Comparison of ENCODE assay signal across 10 cellular contexts in genomic region chr14:96264850-96265249, GRCh38. TPM values are rescaled to one million over a fixed set of nuclear protein-coding genes. Genes with fewer than 3 reads are reported as not detected.
DNase-seq lines count a peak whose midpoint lies in the region; ATAC-seq, FAIRE-seq and TF ChIP-seq lines count a peak whose summit lies in the region.
"Had no signal": no experiment of that assay in that cellular context is flagged by ENCODE, and none has a peak within 500 bp of the region (broad histone marks: within the 10 kb centered on the region; RNA-seq: fewer than 3 reads in every experiment).

No MANE protein-coding gene starts in this region.

- H3K36me3 Mint-ChIP-seq in stimulated activated effector memory CD8-positive, alpha-beta T cell treated with anti-CD3 and anti-CD28 coated beads, Interleukin-12 subunit alpha, Interleukin-12 subunit beta, amount 100 ng/mL, for 72 hours = no peaks in the 10 kb centered on the region

- no peak overlapping the region for H4K12ac ChIP-seq in trophoblast cell (ENCODE audit: low read depth, low read length)

- H2AK5ac ChIP-seq in H1 (ENCODE audit: low read depth, low read length) (no peak overlapping the region), trophoblast cell (ENCODE audit: low read length) (no peak overlapping the region)

- FAIRE-seq in H1 (lab: Jason Lieb, UNC) = peak; percentile 55

- no peaks in the 10 kb centered on the region for H3K27me3 ChIP-seq in H1 (replicated peaks in 1 of 4; ENCODE audit: control insufficient read depth in 3 of 4, extremely low read depth in 1 of 4, insufficient read depth in 3 of 4, low read length in 3 of 4)
- no peaks in the 10 kb centered on the region for H3K27me3 ChIP-seq in trophoblast cell (ENCODE audit: insufficient read depth, low read length)

- no peak overlapping the region for H2BK120ac ChIP-seq in H1 (replicated peaks; ENCODE audit: low read depth, low read length)
- peak overlapping the region; percentile 25 for H2BK120ac ChIP-seq in trophoblast cell (ENCODE audit: insufficient read depth, low read length, poor library complexity)

- H3K18ac ChIP-seq in H1 (ENCODE audit: extremely low read depth, low read length) = no peak overlapping the region
- no peak overlapping the region for H3K18ac ChIP-seq in trophoblast cell (ENCODE audit: low read length)

- H3K23ac ChIP-seq in H1 (ENCODE audit: insufficient read length) (no peak overlapping the region), trophoblast cell (ENCODE audit: low read length) (no peak overlapping the region)

- H3K79me2 ChIP-seq in H1 (ENCODE audit: control insufficient read depth in 1 of 2, insufficient read depth in 2 of 2, low read length in 2 of 2) (no peaks in the 10 kb centered on the region), trophoblast cell (ENCODE audit: control insufficient read depth, insufficient read depth, low read length, poor library complexity) (peaks cover 3% of the 10 kb centered on the region)

- no peak overlapping the region for H3K14ac ChIP-seq in H1 (ENCODE audit: insufficient read length)
- no peak overlapping the region for H3K14ac ChIP-seq in trophoblast cell (ENCODE audit: low read length)

- no peak overlapping the region for H4K91ac ChIP-seq in H1 (replicated peaks; ENCODE audit: insufficient read length, low read length)
- peak overlapping the region; percentile 59 for H4K91ac ChIP-seq in trophoblast cell (ENCODE audit: low read depth, low read length)

- no peak for ATAC-seq in stimulated activated effector memory CD8-positive, alpha-beta T cell treated with anti-CD3 and anti-CD28 coated beads, Interleukin-12 subunit alpha, Interleukin-12 subunit beta, amount 100 ng/mL, for 72 hours
- no peak for ATAC-seq in HG03108 (IDR thresholded peaks at IDR 0.05; ENCODE audit: unreplicated experiment)

- no peak overlapping the region for H3K4me3 ChIP-seq in H1 (ENCODE audit: extremely low read depth in 1 of 4, insufficient read depth in 2 of 4, low read depth in 3 of 4, low read length in 4 of 4)
- no peak overlapping the region for H3K4me3 ChIP-seq in trophoblast cell (ENCODE audit: low read depth, low read length)
- H3K4me3 ChIP-seq: tibial artery had no signal

- peak; percentile 54 to 69 (median 66) for TF ChIP-seq CTCF in H1 (IDR thresholded peaks at IDR 0.05; ENCODE audit: control extremely low read depth in 1 of 3, insufficient read depth in 1 of 3, low read depth in 1 of 3, low read length in 3 of 3)

- WGBS in H1 (ENCODE audit: extremely low coverage in 1 of 2, insufficient coverage in 1 of 2, insufficient read length in 1 of 2, insufficient replicate concordance in 2 of 2, low coverage in 1 of 2, low lambda C conversion rate in 2 of 2, missing lambda C conversion rate in 1 of 2), 2 experiments = 62% methylated on average over 2 of the region's 3 CpGs; no CpG with 5 or more reads in 1 of the 2 experiments
- no CpG with 5 or more reads among the region's 3 CpGs for WGBS in trophoblast cell (ENCODE audit: extremely low coverage, insufficient coverage, insufficient read length)

- peak; percentile 71 to 78 for TF ChIP-seq RAD21 in H1 (IDR thresholded peaks at IDR 0.05 in 1 of 2, conservative IDR thresholded peaks at IDR 0.05 in 1 of 2; ENCODE audit: low read depth in 2 of 2, low read length in 2 of 2)

- no peak for TF ChIP-seq POLR2A in H1 (IDR thresholded peaks at IDR 0.05; ENCODE audit: control extremely low read depth in 1 of 2, low read depth in 2 of 2, low read length in 2 of 2)

- H4K20me1 ChIP-seq in H1 (replicated peaks in 1 of 2; ENCODE audit: control insufficient read depth in 1 of 2, insufficient read depth in 2 of 2, low read length in 2 of 2) = no peaks in the 10 kb centered on the region

- H3K4me1 ChIP-seq in H1 (replicated peaks in 1 of 4; ENCODE audit: control insufficient read depth in 3 of 4, insufficient read depth in 4 of 4, low read length in 3 of 4) (no peaks in the 10 kb centered on the region), trophoblast cell (ENCODE audit: control insufficient read depth in 1 of 2, insufficient read depth in 2 of 2, low read length in 2 of 2) (peaks cover 25 to 32% of the 10 kb centered on the region in 2 experiments)
- H3K4me1 ChIP-seq: tibial artery had no signal

- H2BK5ac ChIP-seq in H1 (ENCODE audit: low read depth, low read length) (no peak overlapping the region), trophoblast cell (ENCODE audit: low read depth, low read length, poor library complexity) (no peak overlapping the region)

- no peak overlapping the region for H3K27ac Mint-ChIP-seq in stimulated activated effector memory CD8-positive, alpha-beta T cell treated with anti-CD3 and anti-CD28 coated beads, Interleukin-12 subunit alpha, Interleukin-12 subunit beta, amount 100 ng/mL, for 72 hours

- H3K36me3 ChIP-seq in H1 (ENCODE audit: control insufficient read depth in 2 of 4, insufficient read depth in 4 of 4, low read length in 3 of 4) (no peaks in the 10 kb centered on the region), trophoblast cell (ENCODE audit: control insufficient read depth in 1 of 2, insufficient read depth in 2 of 2, low read length in 2 of 2) (peaks cover 0 to 4% of the 10 kb centered on the region in 2 experiments)
- H3K36me3 ChIP-seq: tibial artery had no signal

- peak; percentile 31 for DNase-seq in DMS53 (lab: John Stamatoyannopoulos, UW)
- DNase-seq in DMS53 treated with DMSO at 0.1 percent for 48 hours (lab: John Stamatoyannopoulos, UW; ENCODE audit: unreplicated experiment) = no peak
- peak; percentile 24 to 66 for DNase-seq in NCI-H524 (lab: John Stamatoyannopoulos, UW)
- DNase-seq in H1 (ENCODE audit: low read depth in 1 of 2, low spot score in 2 of 2) = no peak
- peak in 1 of 2 donors; percentile 44 for DNase-seq in trophoblast cell
- DNase-seq in stimulated activated effector memory CD8-positive, alpha-beta T cell treated with anti-CD3 and anti-CD28 coated beads, Interleukin-12 subunit alpha, Interleukin-12 subunit beta, amount 100 ng/mL, for 72 hours (ENCODE audit: low spot score in 2 of 2) = no peak
- DNase-seq in stimulated activated CD4-positive, alpha-beta T cell treated with anti-CD3 and anti-CD28 coated beads, Interleukin-4, amount 100 ng/mL, for 1 hour = no peak
- DNase-seq: tibial artery had no signal

- H4K5ac ChIP-seq in H1 (ENCODE audit: insufficient read length, low read depth, low read length) = no peak overlapping the region

- no peaks in the 10 kb centered on the region for H3K23me2 ChIP-seq in H1 (ENCODE audit: low read depth, low read length)

- CTCF ChIA-PET in H1 (lab: Charles Lee; ENCODE audit: partially characterized antibody) = interaction anchor here (0.6 to 7.1 kb wide), 16 partner anchors 10 to 647 kb away, joined by 3 to 67 read pairs (median 4); partner anchors contain the start of gene BDKRB2

- H3K4me1 Mint-ChIP-seq in stimulated activated effector memory CD8-positive, alpha-beta T cell treated with anti-CD3 and anti-CD28 coated beads, Interleukin-12 subunit alpha, Interleukin-12 subunit beta, amount 100 ng/mL, for 72 hours = no peaks in the 10 kb centered on the region

- H4K8ac ChIP-seq in H1 (ENCODE audit: extremely low read depth, insufficient read depth, low read length) (no peak overlapping the region), trophoblast cell (ENCODE audit: low read depth, low read length) (no peak overlapping the region)

- H2AFZ ChIP-seq in H1 (ENCODE audit: low read length) (no peak overlapping the region), trophoblast cell (ENCODE audit: insufficient read depth, low read length, poor library complexity) (no peak overlapping the region)

- TF ChIP-seq EP300 in H1 (IDR thresholded peaks at IDR 0.05; ENCODE audit: borderline replicate concordance in 1 of 2, low read depth in 2 of 2, low read length in 2 of 2) = no peak

- H3K4ac ChIP-seq in H1 (replicated peaks; ENCODE audit: insufficient read length, low read depth, low read length) (no peak overlapping the region), trophoblast cell (ENCODE audit: low read depth, low read length) (no peak overlapping the region)

- no peak overlapping the region for H3K4me2 ChIP-seq in H1 (ENCODE audit: insufficient read depth in 1 of 2, low read depth in 2 of 2, low read length in 2 of 2)
- no peak overlapping the region for H3K4me2 ChIP-seq in trophoblast cell (ENCODE audit: low read length)

- H3K9ac ChIP-seq in H1 (replicated peaks in 1 of 4; ENCODE audit: extremely low read depth in 1 of 4, low read depth in 3 of 4, low read length in 3 of 4) (no peak overlapping the region), trophoblast cell (ENCODE audit: low read length) (no peak overlapping the region)

- POLR2A ChIA-PET in H1 (lab: Charles Lee; ENCODE audit: partially characterized antibody) = no interaction called here

- H2BK15ac ChIP-seq in H1 (ENCODE audit: low read length) = no peak overlapping the region

- H2BK12ac ChIP-seq in H1 (ENCODE audit: low read depth, low read length) (no peak overlapping the region), trophoblast cell (ENCODE audit: low read length) (peak overlapping the region; percentile 94)

- H3K4me3 Mint-ChIP-seq in stimulated activated effector memory CD8-positive, alpha-beta T cell treated with anti-CD3 and anti-CD28 coated beads, Interleukin-12 subunit alpha, Interleukin-12 subunit beta, amount 100 ng/mL, for 72 hours = no peak overlapping the region

- H3K9me3 ChIP-seq in H1 (ENCODE audit: insufficient read depth in 2 of 2, low read depth in 1 of 2, low read length in 1 of 2) = no peaks in the 10 kb centered on the region
- no peaks in the 10 kb centered on the region for H3K9me3 ChIP-seq in trophoblast cell (ENCODE audit: insufficient read depth, low read depth, low read length)

- H3K27ac ChIP-seq in H1 (ENCODE audit: low read depth, low read length) (no peak overlapping the region), trophoblast cell (ENCODE audit: low read depth, low read length) (no peak overlapping the region)
- H3K27ac ChIP-seq: tibial artery had no signal

- no peak overlapping the region for H2BK20ac ChIP-seq in H1 (ENCODE audit: low read length)

- no peaks in the 10 kb centered on the region for H3K9me3 Mint-ChIP-seq in stimulated activated effector memory CD8-positive, alpha-beta T cell treated with anti-CD3 and anti-CD28 coated beads, Interleukin-12 subunit alpha, Interleukin-12 subunit beta, amount 100 ng/mL, for 72 hours

- no peak overlapping the region for H3K56ac ChIP-seq in H1 (replicated peaks; ENCODE audit: insufficient read length, low read depth, low read length)

- H3K79me1 ChIP-seq in H1 (ENCODE audit: low read depth, low read length) (no peaks in the 10 kb centered on the region), trophoblast cell (ENCODE audit: low read length) (peaks cover 39% of the 10 kb centered on the region)

RNA-seq across cellular contexts. Expression of gene BDKRB1, which starts 8.8 kb away (rescaled TPM):
- total RNA-seq in H1 (2021; fragmentation: NEBNext Ultra II Directional; extraction: Animal tissue kit (Norgen Biotek cat#: 25700)) = not detected in 2 replicates
- polyA plus RNA-seq in H1 (2011; rRNA removed) = 0.17 and 0.27 TPM in 2 replicates
- 0.06 TPM for polyA plus RNA-seq in H1 (2011; cell fraction: cytosol; rRNA removed)
- 0.34 TPM for polyA plus RNA-seq in H1 (2011; cell fraction: nucleus; rRNA removed)
- polyA plus RNA-seq in H1 (2012, experiment 1 of 2) = 0.15 TPM in 1 of 4 replicates, not detected in the others
- polyA plus RNA-seq in H1 (2012, experiment 2 of 2) = not detected
- 0.08 TPM for polyA plus RNA-seq in H1 (2013, experiment 1 of 2)
- polyA plus RNA-seq in H1 (2013, experiment 2 of 2) = 0.15 TPM
- polyA minus RNA-seq in H1 (2011; rRNA and poly(A)+ RNA removed) = not detected in 2 replicates
- 1.1 TPM for polyA minus RNA-seq in H1 (2011; cell fraction: cytosol; rRNA and poly(A)+ RNA removed)
- not detected for polyA minus RNA-seq in H1 (2011; cell fraction: nucleus; rRNA and poly(A)+ RNA removed)
- 6.0 and 6.4 TPM in 2 replicates for polyA plus RNA-seq in trophoblast cell (2013)
- total RNA-seq: glomerular endothelial cell had no signal

Comparison
In these comparisons a context has a peak if more than half of its experiments do, and no peak if none do; other contexts are left out.
1. DNase-seq: peak in DMS53 (single experiment) and NCI-H524 (2 of 2); none in DMS53 treated with DMSO at 0.1 percent for 48 hours (single experiment), H1 (0 of 2), stimulated activated effector memory CD8-positive, alpha-beta T cell treated with anti-CD3 and anti-CD28 coated beads, Interleukin-12 subunit alpha, Interleukin-12 subunit beta, amount 100 ng/mL, for 72 hours (0 of 2) and stimulated activated CD4-positive, alpha-beta T cell treated with anti-CD3 and anti-CD28 coated beads, Interleukin-4, amount 100 ng/mL, for 1 hour (single experiment).